8 cellular contexts compared by ENCODE assay signal in the genomic region with DNA sequence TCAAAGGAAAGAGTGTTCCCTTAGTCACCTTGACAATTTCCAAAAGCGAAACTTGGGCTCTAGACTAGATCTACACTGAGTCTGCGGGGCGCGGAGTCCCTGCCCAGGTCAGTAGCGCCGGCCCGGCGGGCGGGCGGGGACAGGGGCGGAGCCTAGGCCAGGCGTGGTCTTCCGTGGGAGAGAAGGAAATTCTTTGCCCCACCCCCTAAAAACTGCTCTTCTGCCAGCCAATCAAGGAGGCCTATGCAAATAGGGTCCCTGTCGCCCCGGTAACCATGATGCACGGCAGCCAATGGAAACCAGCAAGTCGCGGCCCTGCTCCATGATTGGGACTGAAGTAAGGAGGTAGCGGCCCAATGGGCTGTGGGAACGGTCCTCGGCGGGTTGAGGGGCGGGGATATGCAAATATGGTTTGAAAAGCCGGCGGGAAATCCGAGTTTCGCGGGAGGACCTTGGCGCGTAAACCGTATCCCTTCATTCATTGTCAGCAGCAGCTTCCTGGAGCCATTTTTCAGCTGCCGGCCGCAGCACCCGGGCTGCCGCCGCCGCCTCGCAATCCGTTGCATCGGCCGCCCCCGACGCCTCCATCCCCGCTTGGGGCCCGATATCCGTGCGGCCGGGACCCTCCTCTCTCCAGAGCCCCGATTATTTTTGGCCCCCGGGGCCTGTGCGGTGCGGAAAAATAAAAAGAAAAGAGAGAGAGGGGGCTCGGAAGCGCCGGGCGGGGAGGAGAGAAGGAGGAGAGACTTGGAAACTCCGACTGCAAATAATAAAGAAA. TPM values are rescaled to one million over a fixed set of nuclear protein-coding genes. Genes with fewer than 3 reads are reported as not detected.
A peak's percentile ranks its signal among the peaks of the same experiment; 100 is the strongest.
DNase-seq lines count a peak whose midpoint lies in the region; ATAC-seq, FAIRE-seq and TF ChIP-seq lines count a peak whose summit lies in the region.

A gene (plus strand): TSS at position 477 of the 778 bp plus-strand sequence. CDS start 354 bp downstream, outside the sequence.

- peaks cover 19% of the 10 kb centered on the region for H3K36me3 ChIP-seq in OCI-LY7 (ENCODE audit: insufficient read depth, low read length)
- peaks cover 2 to 3% of the 10 kb centered on the region in 2 experiments for H3K36me3 ChIP-seq in endothelial cell of umbilical vein (ENCODE audit: control insufficient read depth in 2 of 2, extremely low read depth in 1 of 2, insufficient read depth in 2 of 2, low read length in 2 of 2)

- H3K79me2 ChIP-seq in OCI-LY7 (ENCODE audit: insufficient read depth, low read depth, low read length) = peaks cover 43% of the 10 kb centered on the region
- H3K79me2 ChIP-seq in endothelial cell of umbilical vein (ENCODE audit: control insufficient read depth, insufficient read depth, low read length) = peaks cover 30% of the 10 kb centered on the region

- DNase-seq in D721Med (ENCODE audit: insufficient read length, low spot score) (peak; percentile 85), HuH-7.5 (ENCODE audit: low spot score) (peak; percentile 96), OCI-LY7 (ENCODE audit: low spot score) (peak; percentile 100), activated T-cell treated with anti-CD3 and anti-CD28 coated beads for 1 hour (ENCODE audit: low read depth) (peak; percentile 96), endothelial cell of umbilical vein (ENCODE audit: low read depth, low spot score) (peak; percentile 100), midbrain (lab: John Stamatoyannopoulos, UW) (peak; percentile 99)
- peak; percentile 97 to 98 for DNase-seq in stimulated activated CD8-positive, alpha-beta memory T cell treated with anti-CD3 and anti-CD28 coated beads, Interleukin-2, amount 100 ng/mL, for 1 hour (ENCODE audit: low read depth in 2 of 2)

- no TSS peak for BruUV-seq in OCI-LY7 (replicated peaks; lab: Mats Ljungman, UMichigan)
- BruUV-seq in endothelial cell of umbilical vein (replicated peaks; lab: Mats Ljungman, UMichigan) = TSS peak; percentile 21

- H3K27ac ChIP-seq in OCI-LY7 (ENCODE audit: low read depth, low read length, poor library complexity, severe bottlenecking) = peak within 1 kb of the TSS; percentile 90
- H3K27ac ChIP-seq in endothelial cell of umbilical vein (ENCODE audit: insufficient read depth, low read depth, low read length) = peak within 1 kb of the TSS; percentile 56

- peaks cover 15% of the 10 kb centered on the region; the same call in 1 of the 2 replicates for H4K20me1 ChIP-seq in OCI-LY7 (ENCODE audit: insufficient read depth, low read length)
- H4K20me1 ChIP-seq in endothelial cell of umbilical vein (replicated peaks; ENCODE audit: control insufficient read depth, extremely low read depth, insufficient read depth, low read length) = no peaks in the 10 kb centered on the region

- H3K9me2 ChIP-seq in OCI-LY7 (ENCODE audit: insufficient read depth, low read length) = no peaks in the 10 kb centered on the region

- POLR2A ChIA-PET in OCI-LY7 (lab: Charles Lee) (no interaction called here), endothelial cell of umbilical vein (lab: Charles Lee) (interaction anchor here (1.4 kb wide), 1 partner anchor 24 kb away, joined by 5 read pairs; no protein-coding TSS in a partner anchor)

- no peaks in the 10 kb centered on the region for H3K9me1 ChIP-seq in endothelial cell of umbilical vein (replicated peaks; ENCODE audit: control insufficient read depth, extremely low read depth, insufficient read depth, low read length)

- no peaks in the 10 kb centered on the region for H3K9me3 ChIP-seq in OCI-LY7 (ENCODE audit: low read length)
- H3K9me3 ChIP-seq in endothelial cell of umbilical vein (replicated peaks; ENCODE audit: control insufficient read depth, insufficient read depth, low read length) = no peaks in the 10 kb centered on the region

- intact Hi-C loops in OCI-LY7 (cut with micrococcal nuclease; ENCODE audit: unreplicated experiment) (loop anchor here (1.0 to 5.0 kb wide), 3 partner anchors 109 to 1191 kb away; a partner anchor contains a TSS), endothelial cell of umbilical vein (cut with micrococcal nuclease) (loop anchor here (1.0 to 5.0 kb wide), 6 partner anchors 23 to 711 kb away; a partner anchor contains a TSS)

- H3K27me3 ChIP-seq in endothelial cell of umbilical vein (ENCODE audit: control insufficient read depth in 2 of 2, insufficient read depth in 2 of 2, low read length in 2 of 2) = no peaks in the 10 kb centered on the region

- peak within 1 kb of the TSS; percentile 67 for H3K9ac ChIP-seq in endothelial cell of umbilical vein (replicated peaks; ENCODE audit: extremely low read depth, insufficient read depth, low read length)

- TF ChIP-seq CTCF in D721Med (IDR thresholded peaks at IDR 0.05; ENCODE audit: insufficient read depth, missing control alignments) (no peak), OCI-LY7 (conservative IDR thresholded peaks at IDR 0.05; ENCODE audit: low read length) (no peak), endothelial cell of umbilical vein (IDR thresholded peaks at IDR 0.05; ENCODE audit: extremely low read depth in 1 of 2, insufficient read depth in 1 of 2, low read depth in 1 of 2, low read length in 2 of 2) (no peak)

- peak; percentile 89 for ATAC-seq in GM21526 (IDR thresholded peaks at IDR 0.05; ENCODE audit: low FRiP score, unreplicated experiment)

- peak; percentile 52 for TF ChIP-seq POLR2A in endothelial cell of umbilical vein (IDR thresholded peaks at IDR 0.05; ENCODE audit: low read depth, low read length)

- peak within 1 kb of the TSS; percentile 100 for H3K4me2 ChIP-seq in OCI-LY7 (ENCODE audit: low read length)
- H3K4me2 ChIP-seq in endothelial cell of umbilical vein (ENCODE audit: insufficient read depth, low read length) = peak within 1 kb of the TSS; percentile 60

- H2AFZ ChIP-seq in OCI-LY7 (ENCODE audit: low read length) = peak within 1 kb of the TSS; percentile 93
- H2AFZ ChIP-seq in endothelial cell of umbilical vein (ENCODE audit: low read depth, low read length) = peak within 1 kb of the TSS; percentile 41

- dilution Hi-C loops in endothelial cell of umbilical vein (cut with MboI; ENCODE audit: extremely low pct_ligation_motif_present, low sequenced_read_pairs) = no loop called here

- CTCF ChIA-PET in OCI-LY7 (lab: Charles Lee; ENCODE audit: unreplicated experiment) (no interaction called here), endothelial cell of umbilical vein (lab: Charles Lee) (interaction anchor here (0.9 to 3.9 kb wide), 13 partner anchors 8 to 133 kb away, joined by 3 to 35 read pairs (median 5); a partner anchor contains a TSS)

- FAIRE-seq in D721Med (lab: Jason Lieb, UNC) (no peak), endothelial cell of umbilical vein (lab: Jason Lieb, UNC) (peak; percentile 99)

- H3K4me1 ChIP-seq in OCI-LY7 (ENCODE audit: insufficient read depth, low read length, poor library complexity, severe bottlenecking) (peaks cover 28% of the 10 kb centered on the region), endothelial cell of umbilical vein (ENCODE audit: control insufficient read depth, extremely low read depth, insufficient read depth, low read length) (peaks cover 7% of the 10 kb centered on the region)

- peak within 1 kb of the TSS; percentile 93 for H3K4me3 ChIP-seq in OCI-LY7 (ENCODE audit: low read depth, low read length, poor library complexity, severe bottlenecking)
- peak within 1 kb of the TSS; percentile 69 to 78 (median 72) for H3K4me3 ChIP-seq in endothelial cell of umbilical vein (replicated peaks in 1 of 3; ENCODE audit: insufficient read depth in 1 of 3, low read depth in 1 of 3, low read length in 3 of 3)

TF ChIP-seq in endothelial cell of umbilical vein, 7 proteins besides CTCF, POLR2A, EP300 and RAD21:
- TF ChIP-seq, protein P1, sequence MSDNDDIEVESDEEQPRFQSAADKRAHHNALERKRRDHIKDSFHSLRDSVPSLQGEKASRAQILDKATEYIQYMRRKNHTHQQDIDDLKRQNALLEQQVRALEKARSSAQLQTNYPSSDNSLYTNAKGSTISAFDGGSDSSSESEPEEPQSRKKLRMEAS (IDR thresholded peaks at IDR 0.05; ENCODE audit: insufficient read depth, insufficient read length) = peak; percentile 12
- peak; percentile 85 for TF ChIP-seq POLR2AphosphoS5 (IDR thresholded peaks at IDR 0.05; ENCODE audit: insufficient read depth, low read depth, low read length)
- no peak for TF ChIP-seq FOS (IDR thresholded peaks at IDR 0.05; ENCODE audit: borderline replicate concordance, insufficient read depth, low read length)

RNA-seq across cellular contexts. Expression of the gene that starts here (rescaled TPM):
- 12.2 and 12.4 TPM in 2 replicates for total RNA-seq in OCI-LY7 (2014; rRNA removed; shearing (Covaris generic))
- total RNA-seq in OCI-LY7 (2022) (27.7 and 31.2 TPM in 2 replicates), endothelial cell of umbilical vein (21.2 and 22.0 TPM in 2 replicates)
- 6.1 and 8.6 TPM in 2 replicates for polyA plus RNA-seq in endothelial cell of umbilical vein
- polyA plus RNA-seq in endothelial cell of umbilical vein (2011; cell fraction: cytosol; rRNA removed) = 8.7 and 9.7 TPM in 2 replicates
- 28.7 and 34.2 TPM in 2 replicates for polyA plus RNA-seq in endothelial cell of umbilical vein (2011; cell fraction: nucleus; rRNA removed)
- polyA plus RNA-seq in endothelial cell of umbilical vein (2012) = 8.8 and 12.0 TPM in 2 replicates
- polyA minus RNA-seq in endothelial cell of umbilical vein = 11.3 and 14.1 TPM in 2 replicates
- polyA minus RNA-seq in endothelial cell of umbilical vein (2011; cell fraction: cytosol; rRNA and poly(A)+ RNA removed) = 11.5 TPM
- 10.8 and 16.3 TPM in 2 replicates for polyA minus RNA-seq in endothelial cell of umbilical vein (2011; cell fraction: nucleus; rRNA and poly(A)+ RNA removed)

Comparison
In these comparisons a context has a peak if more than half of its experiments do, and no peak if none do; other contexts are left out.
1. Peak in every context shown above with its lines: DNase-seq, ATAC-seq, H3K4me3 ChIP-seq and H3K27ac ChIP-seq.